In genomic region chr1:111873460-111873859, GRCh38 we compare ENCODE assay signal across 30 cellular contexts.
"Had no signal": no experiment of that assay in that cellular context is flagged by ENCODE, and none has a peak within 500 bp of the region (broad histone marks: within the 10 kb centered on the region; RNA-seq: fewer than 3 reads in every experiment).

No MANE protein-coding gene starts in this region.

- DNase-seq: activated B cell treated with CpG ODN at 0.5 μM for 24 hours; activated CD4-positive, alpha-beta memory T cell treated with anti-CD3 and anti-CD28 coated beads for 36 hours; activated CD4-positive, alpha-beta T cell treated with anti-CD3 and anti-CD28 coated beads for 4 hours; activated CD4-positive, alpha-beta T cell treated with anti-CD3 and anti-CD28 coated beads, Interleukin-2, amount 50 U/mL, for 1 hour; activated CD4-positive, CD25-positive, alpha-beta regulatory T cell treated with anti-CD3 and anti-CD28 coated beads, Interleukin-2, amount 50 U/mL, for 72 hours; activated CD8-positive, alpha-beta memory T cell treated with anti-CD3 and anti-CD28 coated beads, Interleukin-2, amount 50 U/mL, for 48 hours; activated effector memory CD4-positive, alpha-beta T cell treated with anti-CD3 and anti-CD28 coated beads, Interleukin-2, amount 50 U/mL, for 16 hours; activated naive CD4-positive, alpha-beta T cell; activated naive CD4-positive, alpha-beta T cell treated with anti-CD3 and anti-CD28 coated beads, Interleukin-2, amount 50 U/mL, for 16 hours; activated naive CD8-positive, alpha-beta T cell treated with anti-CD3 and anti-CD28 coated beads for 36 hours; activated T-cell treated with anti-CD3 and anti-CD28 coated beads, Interleukin-2, amount 50 U/mL, for 72 hours; amniotic stem cell; aorta; brain microvascular endothelial cell; central memory CD4-positive, alpha-beta T cell; NCI-H1092 treated with DMSO at 0.1 percent for 48 hours; NCI-H1436; NCI-H1694; NCI-H1930; NCI-H2107; NCI-H226; NCI-H510A treated with DMSO at 0.1 percent for 48 hours; PC-9; SW 1271; T-helper 1 cell; T-helper 2 cell; T-helper 9 cell had no signal

- H3K36me3 Mint-ChIP-seq: activated CD4-positive, alpha-beta memory T cell treated with anti-CD3 and anti-CD28 coated beads for 36 hours; activated naive CD8-positive, alpha-beta T cell treated with anti-CD3 and anti-CD28 coated beads for 36 hours had no signal

- H3K9me3 Mint-ChIP-seq: activated B cell treated with CpG ODN at 0.5 μM for 24 hours; activated CD4-positive, alpha-beta memory T cell treated with anti-CD3 and anti-CD28 coated beads for 36 hours; activated naive CD8-positive, alpha-beta T cell treated with anti-CD3 and anti-CD28 coated beads for 36 hours; activated T-cell treated with anti-CD3 and anti-CD28 coated beads, Interleukin-2, amount 50 U/mL, for 72 hours; activated T-helper 17 cell treated with anti-CD3 and anti-CD28 coated beads, Interleukin-2, amount 50 U/mL, for 72 hours had no signal

- ATAC-seq: activated T-cell treated with anti-CD3 and anti-CD28 coated beads, Interleukin-2, amount 50 U/mL, for 72 hours; activated T-helper 17 cell treated with anti-CD3 and anti-CD28 coated beads, Interleukin-2, amount 50 U/mL, for 72 hours; K562; Right ventricle myocardium inferior had no signal

- H3K4me1 Mint-ChIP-seq: activated naive CD8-positive, alpha-beta T cell treated with anti-CD3 and anti-CD28 coated beads for 36 hours; activated T-helper 17 cell treated with anti-CD3 and anti-CD28 coated beads, Interleukin-2, amount 50 U/mL, for 72 hours had no signal

- H3K4me3 Mint-ChIP-seq: activated B cell treated with CpG ODN at 0.5 μM for 24 hours; activated CD4-positive, alpha-beta memory T cell treated with anti-CD3 and anti-CD28 coated beads for 36 hours; activated naive CD8-positive, alpha-beta T cell treated with anti-CD3 and anti-CD28 coated beads for 36 hours; activated T-cell treated with anti-CD3 and anti-CD28 coated beads, Interleukin-2, amount 50 U/mL, for 72 hours; activated T-helper 17 cell treated with anti-CD3 and anti-CD28 coated beads, Interleukin-2, amount 50 U/mL, for 72 hours had no signal
